In the genomic region with DNA sequence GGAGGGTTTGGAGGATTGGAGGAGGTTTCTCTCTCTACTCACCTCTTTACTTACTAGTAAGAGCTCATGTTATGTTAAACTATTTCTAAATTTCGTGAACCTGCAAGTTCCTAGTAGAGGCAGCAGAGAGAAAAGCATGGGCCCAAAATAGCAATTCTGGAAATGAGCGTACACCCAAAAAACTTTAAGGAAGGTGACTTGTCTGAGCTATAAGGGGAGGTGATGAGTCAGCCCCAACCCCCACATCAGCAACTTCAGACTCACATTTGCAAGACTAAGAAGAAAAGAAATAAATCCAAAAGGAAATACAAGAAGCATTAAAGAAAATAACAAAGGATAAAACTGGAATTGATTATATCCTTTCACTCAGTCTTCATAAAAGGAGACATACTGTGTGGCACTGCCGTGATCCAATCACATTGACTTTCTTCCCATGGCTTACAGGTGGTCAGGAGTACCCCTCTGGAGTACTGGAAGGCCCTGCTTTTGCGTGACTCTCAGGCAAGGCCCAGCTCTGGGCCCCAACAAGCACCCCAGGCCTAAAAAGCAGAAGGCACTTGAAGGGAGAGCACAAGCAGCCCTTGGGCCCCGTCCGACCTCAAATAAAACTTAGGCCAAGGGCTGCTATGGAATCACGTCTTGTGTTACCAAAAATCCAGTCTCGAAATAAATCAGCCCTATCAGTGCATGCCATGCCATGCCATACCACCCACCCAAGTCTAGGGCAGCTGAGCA, we compare ENCODE assay signal across 7 cellular contexts. TPM values are rescaled to one million over a fixed set of nuclear protein-coding genes. Genes with fewer than 3 reads are reported as not detected.
DNase-seq lines count a peak whose midpoint lies in the region; ATAC-seq and TF ChIP-seq lines count a peak whose summit lies in the region.

No MANE protein-coding gene starts in this region.

- H3K4me1 Mint-ChIP-seq in activated T-cell treated with anti-CD3 and anti-CD28 coated beads, Interleukin-2, amount 50 U/mL, for 24 hours (ENCODE audit: low read depth), result peaks cover 85% of the 10 kb centered on the region
- H3K4me1 Mint-ChIP-seq in stimulated activated memory B cell treated with anti-CD40 and anti-IgM and Interleukin-4, amounts not matched to agents 10 μg/mL and 1 μg/mL and 100 μg/mL, for 72 hours, result peaks cover 88% of the 10 kb centered on the region

- H3K27ac ChIP-seq in HUES48 (ENCODE audit: low read depth, low read length), result peak overlapping the region; percentile 43
- H3K27ac ChIP-seq in hepatocyte, result peak overlapping the region; percentile 89

- H3K27me3 Mint-ChIP-seq in activated T-cell treated with anti-CD3 and anti-CD28 coated beads, Interleukin-2, amount 50 U/mL, for 24 hours, result no peaks in the 10 kb centered on the region
- no peaks in the 10 kb centered on the region for H3K27me3 Mint-ChIP-seq in stimulated activated memory B cell treated with anti-CD40 and anti-IgM and Interleukin-4, amounts not matched to agents 10 μg/mL and 1 μg/mL and 100 μg/mL, for 72 hours

- H3K9me2 ChIP-seq in hepatocyte (replicated peaks; ENCODE audit: insufficient read depth), result no peaks in the 10 kb centered on the region

- peak overlapping the region; percentile 16 for H3K4me3 Mint-ChIP-seq in activated T-cell treated with anti-CD3 and anti-CD28 coated beads, Interleukin-2, amount 50 U/mL, for 24 hours
- peak overlapping the region; percentile 49 for H3K4me3 Mint-ChIP-seq in stimulated activated memory B cell treated with anti-CD40 and anti-IgM and Interleukin-4, amounts not matched to agents 10 μg/mL and 1 μg/mL and 100 μg/mL, for 72 hours

- WGBS in hepatocyte (ENCODE audit: low lambda C conversion rate, missing lambda C conversion rate), result 87% methylated on average over 8 of the region's 8 CpGs

- H3K9ac ChIP-seq in HUES48 (ENCODE audit: low read depth, low read length), result no peak overlapping the region

- H3K27me3 ChIP-seq in HUES48 (ENCODE audit: control insufficient read depth, insufficient read depth, low read length), result no peaks in the 10 kb centered on the region
- H3K27me3 ChIP-seq in hepatocyte, result no peaks in the 10 kb centered on the region

- ATAC-seq in stimulated activated memory B cell treated with anti-CD40 and anti-IgM and Interleukin-4, amounts not matched to agents 10 μg/mL and 1 μg/mL and 100 μg/mL, for 72 hours, result peak; percentile 54

- H3K27ac Mint-ChIP-seq in activated T-cell treated with anti-CD3 and anti-CD28 coated beads, Interleukin-2, amount 50 U/mL, for 24 hours, result peak overlapping the region; percentile 85
- peak overlapping the region; percentile 84 for H3K27ac Mint-ChIP-seq in stimulated activated memory B cell treated with anti-CD40 and anti-IgM and Interleukin-4, amounts not matched to agents 10 μg/mL and 1 μg/mL and 100 μg/mL, for 72 hours

- H3K9me3 Mint-ChIP-seq in activated T-cell treated with anti-CD3 and anti-CD28 coated beads, Interleukin-2, amount 50 U/mL, for 24 hours, result no peaks in the 10 kb centered on the region
- no peaks in the 10 kb centered on the region for H3K9me3 Mint-ChIP-seq in stimulated activated memory B cell treated with anti-CD40 and anti-IgM and Interleukin-4, amounts not matched to agents 10 μg/mL and 1 μg/mL and 100 μg/mL, for 72 hours

- H3K4me3 ChIP-seq in HUES48 (ENCODE audit: low read depth, low read length) (no peak overlapping the region), hepatocyte (no peak overlapping the region)

- no peak overlapping the region for H3K4me2 ChIP-seq in hepatocyte

- H2AFZ ChIP-seq in hepatocyte, result no peak overlapping the region

- H3K36me3 ChIP-seq in HUES48 (ENCODE audit: control insufficient read depth, insufficient read depth, low read length), result 0 out of 2 replicates have a peak, but pooled peaks cover 3% of the 10 kb centered on the region
- H3K36me3 ChIP-seq in hepatocyte (replicated peaks; ENCODE audit: insufficient read depth, low read depth), result no peaks in the 10 kb centered on the region

- H3K36me3 Mint-ChIP-seq in activated T-cell treated with anti-CD3 and anti-CD28 coated beads, Interleukin-2, amount 50 U/mL, for 24 hours (ENCODE audit: low read depth), result peaks cover 2% of the 10 kb centered on the region
- H3K36me3 Mint-ChIP-seq in stimulated activated memory B cell treated with anti-CD40 and anti-IgM and Interleukin-4, amounts not matched to agents 10 μg/mL and 1 μg/mL and 100 μg/mL, for 72 hours, result peaks cover 6% of the 10 kb centered on the region

- peaks cover 5% of the 10 kb centered on the region for H4K20me1 ChIP-seq in hepatocyte (ENCODE audit: insufficient read depth, poor library complexity, severe bottlenecking)

- DNase-seq in activated T-cell treated with anti-CD3 and anti-CD28 coated beads, Interleukin-2, amount 50 U/mL, for 24 hours, result peak; percentile 51
- DNase-seq in hepatocyte (ENCODE audit: low spot score), result no peak
- DNase-seq in H4 (ENCODE audit: low spot score), result no peak
- no peak for DNase-seq in ureter (ENCODE audit: low spot score)
- no peak for DNase-seq in hepatic stellate cell (ENCODE audit: low spot score)

- H3K9me3 ChIP-seq in HUES48 (ENCODE audit: control insufficient read depth, insufficient read depth, low read length) (0 out of 2 replicates have a peak, but pooled peaks cover 3% of the 10 kb centered on the region), hepatocyte (ENCODE audit: low read depth) (no peaks in the 10 kb centered on the region)

- TF ChIP-seq CTCF in hepatocyte (IDR thresholded peaks at IDR 0.05; ENCODE audit: poor library complexity), result no peak

- H3K4me1 ChIP-seq in HUES48 (ENCODE audit: control insufficient read depth, insufficient read depth, low read length) (peaks cover 55% of the 10 kb centered on the region), hepatocyte (ENCODE audit: insufficient read depth) (peaks cover 71% of the 10 kb centered on the region)

- peaks cover 96% of the 10 kb centered on the region for H3K79me2 ChIP-seq in hepatocyte

RNA-seq across cellular contexts. Expression of a gene that starts 14.3 kb away (rescaled TPM):
- total RNA-seq in hepatocyte (77.7 and 87.4 TPM in 2 replicates), ureter (78.5 TPM)
- polyA plus RNA-seq in hepatocyte, result 85.5 and 86.3 TPM in 2 replicates
- 52.4 and 56.9 TPM in 2 replicates for total RNA-seq in H4 (2014; rRNA removed; shearing (Covaris generic))
